In genomic region chr18:76686737-76687231, GRCh38 we compare ENCODE assay signal across 9 cellular contexts.
A peak's percentile ranks its signal among the peaks of the same experiment; 100 is the strongest.
DNase-seq lines count a peak whose midpoint lies in the region; ATAC-seq, FAIRE-seq and TF ChIP-seq lines count a peak whose summit lies in the region.
"Had no signal": no experiment of that assay in that cellular context is flagged by ENCODE, and none has a peak within 500 bp of the region (broad histone marks: within the 10 kb centered on the region; RNA-seq: fewer than 3 reads in every experiment).

No MANE protein-coding gene starts in this region.

- H3K9me3 Mint-ChIP-seq in activated T-helper 17 cell treated with anti-CD3 and anti-CD28 coated beads, Interleukin-2, amount 50 U/mL, for 72 hours, result no peaks in the 10 kb centered on the region

- FAIRE-seq in frontal cortex (lab: Jason Lieb, UNC), result no peak

- intact Hi-C loops in ovary (cut with DNase I), result loop anchor here in 2 of 4 donors (10.0 kb wide), 1 partner anchor 282 kb away; no protein-coding TSS in a partner anchor

- H3K4me3 Mint-ChIP-seq in activated T-helper 17 cell treated with anti-CD3 and anti-CD28 coated beads, Interleukin-2, amount 50 U/mL, for 72 hours, result no peak overlapping the region
- H3K4me3 Mint-ChIP-seq: IgD-negative memory B cell had no signal

- peaks cover 28% of the 10 kb centered on the region for H3K27me3 Mint-ChIP-seq in activated T-helper 17 cell treated with anti-CD3 and anti-CD28 coated beads, Interleukin-2, amount 50 U/mL, for 72 hours

- peaks cover 19% of the 10 kb centered on the region for H3K27me3 ChIP-seq in BE2C
- H3K27me3 ChIP-seq in ovary, result no peaks in the 10 kb centered on the region

- H3K27ac ChIP-seq in ovary, result peak overlapping the region in 1 of 2 donors; percentile 17

- no peaks in the 10 kb centered on the region for H3K36me3 Mint-ChIP-seq in activated T-helper 17 cell treated with anti-CD3 and anti-CD28 coated beads, Interleukin-2, amount 50 U/mL, for 72 hours (ENCODE audit: low read depth)
- H3K36me3 Mint-ChIP-seq: IgD-negative memory B cell had no signal

- H3K4me1 Mint-ChIP-seq in activated T-helper 17 cell treated with anti-CD3 and anti-CD28 coated beads, Interleukin-2, amount 50 U/mL, for 72 hours, result peaks cover 12% of the 10 kb centered on the region
- H3K4me1 Mint-ChIP-seq: IgD-negative memory B cell had no signal

- H3K36me3 ChIP-seq in BE2C (no peaks in the 10 kb centered on the region), ovary (no peaks in the 10 kb centered on the region)

- H3K27ac Mint-ChIP-seq in activated T-helper 17 cell treated with anti-CD3 and anti-CD28 coated beads, Interleukin-2, amount 50 U/mL, for 72 hours, result no peak overlapping the region

- H3K4me3 ChIP-seq in BE2C (ENCODE audit: low read depth, low read length) (no peak overlapping the region), ovary (no peak overlapping the region)

- 4 to 10% (median 7%) methylated on average over 11 of the region's 11 CpGs for WGBS in ovary, 3 donors

- TF ChIP-seq POLR2A in ovary (IDR thresholded peaks at IDR 0.05), result no peak

- H3K9me3 ChIP-seq in BE2C (no peaks in the 10 kb centered on the region), ovary (no peaks in the 10 kb centered on the region)

- peak; percentile 53 for TF ChIP-seq CTCF in BE2C (IDR thresholded peaks at IDR 0.05; ENCODE audit: low read depth, low read length)
- peak; percentile 32 to 72 (median 56) for TF ChIP-seq CTCF in ovary (IDR thresholded peaks at IDR 0.05)

- H3K4me1 ChIP-seq in BE2C, result no peaks in the 10 kb centered on the region
- no peaks in the 10 kb centered on the region for H3K4me1 ChIP-seq in ovary (ENCODE audit: insufficient read depth)

- DNase-seq in BE2C (peak; percentile 37), NCI-H510A (lab: John Stamatoyannopoulos, UW) (peak; percentile 67), frontal cortex (ENCODE audit: low spot score in 2 of 2) (peak; percentile 38 to 63), ovary (peak; percentile 67 to 85 (median 81))

- no peak for TF ChIP-seq EP300 in ovary (IDR thresholded peaks at IDR 0.05)

- ATAC-seq in GM18511 (IDR thresholded peaks at IDR 0.05; ENCODE audit: unreplicated experiment) (peak; percentile 75), HG03439 (IDR thresholded peaks at IDR 0.05; ENCODE audit: unreplicated experiment) (peak; percentile 47), GM19455 (IDR thresholded peaks at IDR 0.05; ENCODE audit: unreplicated experiment) (no peak)
- ATAC-seq in activated T-helper 17 cell treated with anti-CD3 and anti-CD28 coated beads, Interleukin-2, amount 50 U/mL, for 72 hours (replicated peaks), result peak; percentile 63
